ENCODE assay signal across 9 cellular contexts in the genomic region with DNA sequence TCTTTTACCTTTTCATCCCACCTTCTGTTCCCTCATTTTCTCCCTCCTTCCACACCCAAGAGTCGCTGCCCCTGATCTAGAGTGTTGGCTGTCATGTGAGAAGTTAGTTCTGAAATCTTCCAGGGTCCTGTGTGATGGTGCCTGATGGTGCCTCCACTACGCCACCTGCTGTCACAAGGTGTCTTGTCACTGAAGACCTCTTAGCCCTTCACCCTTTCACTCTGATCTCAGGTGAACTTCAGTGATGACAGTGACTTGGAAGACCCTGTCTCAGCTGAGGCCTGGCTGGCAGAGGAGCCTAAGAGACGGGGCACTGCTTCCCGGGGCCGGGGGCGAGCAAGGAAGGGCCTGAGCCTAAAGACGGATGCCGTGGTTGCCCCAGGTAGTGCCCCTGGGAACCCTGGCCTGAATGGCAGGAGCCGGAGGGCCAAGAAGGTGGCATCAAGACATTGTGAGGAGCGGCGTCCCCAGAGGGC. TPM values are rescaled to one million over a fixed set of nuclear protein-coding genes. Genes with fewer than 3 reads are reported as not detected.
DNase-seq lines count a peak whose midpoint lies in the region; ATAC-seq, FAIRE-seq and TF ChIP-seq lines count a peak whose summit lies in the region.
"Had no signal": no experiment of that assay in that cellular context is flagged by ENCODE, and none has a peak within 500 bp of the region (broad histone marks: within the 10 kb centered on the region; RNA-seq: fewer than 3 reads in every experiment).

No MANE protein-coding gene starts in this region.

- H4K20me1 ChIP-seq in astrocyte (ENCODE audit: insufficient read depth, low read length): no peaks in the 10 kb centered on the region

- TF ChIP-seq CTCF in Calu3 (IDR thresholded peaks at IDR 0.05; ENCODE audit: unreplicated experiment) (peak; percentile 52), astrocyte (IDR thresholded peaks at IDR 0.05; ENCODE audit: insufficient read depth, low read depth, low read length) (peak; percentile 35)

- H2AFZ ChIP-seq in astrocyte (ENCODE audit: low read depth, low read length): no peak overlapping the region

- CTCF ChIA-PET in Calu3 (lab: Charles Lee): no interaction called here

- H3K4me1 Mint-ChIP-seq in Calu3 (ENCODE audit: low read depth, unreplicated experiment): no peaks in the 10 kb centered on the region
- no peaks in the 10 kb centered on the region for H3K4me1 Mint-ChIP-seq in astrocyte (ENCODE audit: low read depth, unreplicated experiment)

- intact Hi-C loops in Calu3 (cut with micrococcal nuclease; ENCODE audit: unreplicated experiment): loop anchor here (1.0 kb wide), 1 partner anchor 74 kb away; no protein-coding TSS in a partner anchor

- H3K4me1 ChIP-seq in astrocyte (ENCODE audit: insufficient read depth, low read length): peaks cover 24% of the 10 kb centered on the region

- H3K36me3 ChIP-seq in astrocyte (ENCODE audit: insufficient read depth, low read length): peaks cover 10% of the 10 kb centered on the region

- no peaks in the 10 kb centered on the region for H3K27me3 ChIP-seq in astrocyte (ENCODE audit: insufficient read depth, low read length)

- no peak for ATAC-seq in HG03521 (IDR thresholded peaks at IDR 0.05; ENCODE audit: unreplicated experiment)
- no peak for ATAC-seq in GM18873 (IDR thresholded peaks at IDR 0.05; ENCODE audit: low FRiP score, unreplicated experiment)

- DNase-seq in Calu3 (peak; percentile 36), HuH-7.5 (ENCODE audit: low spot score) (peak; percentile 69), T-helper 2 cell (peak; percentile 44 to 74 (median 57)), astrocyte (ENCODE audit: low read depth) (peak; percentile 18), hepatic stellate cell (ENCODE audit: low spot score) (peak; percentile 68), smooth muscle cell of the brain vasculature (ENCODE audit: low read depth, low spot score) (peak; percentile 20)

- H3K4me3 Mint-ChIP-seq in Calu3 (ENCODE audit: low read depth, unreplicated experiment) (no peak overlapping the region), astrocyte (ENCODE audit: unreplicated experiment) (no peak overlapping the region)

- H3K27ac Mint-ChIP-seq in Calu3 (ENCODE audit: unreplicated experiment) (no peak overlapping the region), astrocyte (ENCODE audit: unreplicated experiment) (no peak overlapping the region)

- no TSS peak for BruUV-seq in Calu3 (replicated peaks; lab: Mats Ljungman, UMichigan)

- no peaks in the 10 kb centered on the region for H3K9me3 ChIP-seq in astrocyte (ENCODE audit: insufficient read depth, low read depth, low read length)

- no peak overlapping the region for H3K27ac ChIP-seq in astrocyte (ENCODE audit: low read depth, low read length)

- no peak overlapping the region for H3K4me2 ChIP-seq in astrocyte (ENCODE audit: low read length)

- H3K36me3 Mint-ChIP-seq in Calu3 (ENCODE audit: insufficient read depth, unreplicated experiment): peaks cover 23% of the 10 kb centered on the region
- peaks cover 1% of the 10 kb centered on the region for H3K36me3 Mint-ChIP-seq in astrocyte (ENCODE audit: low read depth, unreplicated experiment)

- H3K9ac ChIP-seq in astrocyte (ENCODE audit: low read length): no peak overlapping the region

- H3K79me2 ChIP-seq in astrocyte (ENCODE audit: insufficient read depth, low read length): no peaks in the 10 kb centered on the region

- H3K9me3 Mint-ChIP-seq in Calu3 (ENCODE audit: low read depth, unreplicated experiment) (no peaks in the 10 kb centered on the region), astrocyte (ENCODE audit: unreplicated experiment) (no peaks in the 10 kb centered on the region)

- no peak for FAIRE-seq in astrocyte (lab: Jason Lieb, UNC)

- no peaks in the 10 kb centered on the region for H3K27me3 Mint-ChIP-seq in Calu3 (ENCODE audit: unreplicated experiment)
- H3K27me3 Mint-ChIP-seq in astrocyte (ENCODE audit: low read depth, unreplicated experiment): peaks cover 3% of the 10 kb centered on the region

- H3K4me3 ChIP-seq in astrocyte (ENCODE audit: insufficient read depth, low read depth, low read length): no peak overlapping the region

RNA-seq across cellular contexts. Expression of gene PFDN5, which starts 7.6 kb away (rescaled TPM):
- total RNA-seq in Calu3 (2022) (178 and 185 TPM in 2 replicates), astrocyte (279 and 281 TPM in 2 replicates)

RNA-seq across cellular contexts. Expression of gene MYG1, which starts 11.7 kb away (rescaled TPM):
- total RNA-seq in Calu3 (2022) (29.7 and 32.4 TPM in 2 replicates), astrocyte (37.8 and 40.9 TPM in 2 replicates)

RNA-seq across cellular contexts. Expression of gene ESPL1, which starts 19.7 kb away (rescaled TPM):
- total RNA-seq in Calu3 (2022) (24.3 and 31.1 TPM in 2 replicates), astrocyte (1.2 and 2.0 TPM in 2 replicates)

RNA-seq across cellular contexts. Expression of gene AAAS, which starts 33.6 kb away (rescaled TPM):
- total RNA-seq in Calu3 (2022): 31.0 and 33.6 TPM in 2 replicates
- 40.8 and 44.4 TPM in 2 replicates for total RNA-seq in astrocyte

RNA-seq across cellular contexts. Expression of gene SP7, which starts 48.4 kb away (rescaled TPM):
- not detected in 2 replicates for total RNA-seq in Calu3 (2022)
- total RNA-seq in astrocyte: not detected in 2 replicates
- total RNA-seq: T-helper 2 cell treated with Interferon-gamma antibody and Interleukin-4, amounts not matched to agents 100 ng/mL and 5 ng/mL, for 36 hours had no signal

Comparison
In these comparisons a context has a peak if more than half of its experiments do, and no peak if none do; other contexts are left out.
1. DNase-seq: peak in every context shown above with its lines; median percentile 69 in HuH-7.5; 68 in hepatic stellate cell; 57 in T-helper 2 cell; 36 in Calu3; 20 in smooth muscle cell of the brain vasculature; 18 in astrocyte.